Comparison of ENCODE assay signal across 19 cellular contexts in genomic region chr15:80019168-80019745, GRCh38. TPM values are rescaled to one million over a fixed set of nuclear protein-coding genes. Genes with fewer than 3 reads are reported as not detected.
A peak's percentile ranks its signal among the peaks of the same experiment; 100 is the strongest.
DNase-seq lines count a peak whose midpoint lies in the region; ATAC-seq, FAIRE-seq and TF ChIP-seq lines count a peak whose summit lies in the region.
"Had no signal": no experiment of that assay in that cellular context is flagged by ENCODE, and none has a peak within 500 bp of the region (broad histone marks: within the 10 kb centered on the region; RNA-seq: fewer than 3 reads in every experiment).

No MANE protein-coding gene starts in this region.

- H3K27ac ChIP-seq in OCI-LY3 (ENCODE audit: low read length) (peak overlapping the region; percentile 87), breast epithelium (no peak overlapping the region)

- peak overlapping the region; percentile 54; the same call in 1 of the 2 replicates for H3K9ac ChIP-seq in OCI-LY3 (ENCODE audit: low read length)

- FAIRE-seq in GM18507 (lab: Jason Lieb, UNC), result peak; percentile 60

- DNase-seq in GM18507 (ENCODE audit: extremely low spot score, insufficient read length, low read depth) (no peak), KG1 (lab: John Stamatoyannopoulos, UW) (no peak), breast epithelium (ENCODE audit: low spot score in 2 of 2) (no peak)
- DNase-seq in stimulated activated CD8-positive, alpha-beta memory T cell treated with anti-CD3 and anti-CD28 coated beads, Interleukin-4, amount 100 ng/mL, for 48 hours, result peak; percentile 17
- DNase-seq: BE2C; CD4-positive, alpha-beta T cell; Kasumi-1; MM.1S; NCI-H1092 treated with DMSO at 0.1 percent for 48 hours; NCI-H1694; NCI-H2107; NCI-H2227 treated with DMSO at 0.1 percent for 48 hours; NCI-H524; RPMI8226; SIG-M5 had no signal

- TF ChIP-seq CTCF in OCI-LY3 (IDR thresholded peaks at IDR 0.05; ENCODE audit: low read depth, low read length), result no peak
- TF ChIP-seq CTCF in breast epithelium (IDR thresholded peaks at IDR 0.05), result no peak

- H2AFZ ChIP-seq in OCI-LY3 (ENCODE audit: low read depth, low read length), result no peak overlapping the region

- no peaks in the 10 kb centered on the region; the same call in 1 of the 2 replicates for H3K79me2 ChIP-seq in OCI-LY3 (ENCODE audit: low read length)

- H3K4me3 ChIP-seq in GM08714 (ENCODE audit: low read length) (peak overlapping the region; percentile 57; the same call in 1 of the 2 replicates), OCI-LY3 (ENCODE audit: low read length) (peak overlapping the region; percentile 56), breast epithelium (no peak overlapping the region)

- H3K4me1 ChIP-seq in OCI-LY3 (ENCODE audit: low read length), result peaks cover 45% of the 10 kb centered on the region
- H3K4me1 ChIP-seq in breast epithelium, result no peaks in the 10 kb centered on the region
- H3K4me1 ChIP-seq: BE2C had no signal

- TF ChIP-seq POLR2A in breast epithelium (IDR thresholded peaks at IDR 0.05), result no peak

- intact Hi-C loops in breast epithelium (cut with DNase I; ENCODE audit: low total_unique reads), result loop anchor here (5.0 kb wide), 1 partner anchor 228 kb away; no protein-coding TSS in a partner anchor

- H3K27me3 ChIP-seq in OCI-LY3 (ENCODE audit: low read depth, low read length), result 0 out of 2 replicates have a peak, but pooled peaks cover 3% of the 10 kb centered on the region
- H3K27me3 ChIP-seq in breast epithelium, result no peaks in the 10 kb centered on the region
- H3K27me3 ChIP-seq: BE2C had no signal

- peak overlapping the region; percentile 73 for H3K4me2 ChIP-seq in OCI-LY3 (ENCODE audit: low read length)

- ATAC-seq in HG02759 (IDR thresholded peaks at IDR 0.05; ENCODE audit: unreplicated experiment), result no peak
- ATAC-seq: HCT116 had no signal

- H3K36me3 ChIP-seq in OCI-LY3 (replicated peaks; ENCODE audit: low read depth, low read length) (peaks cover 3% of the 10 kb centered on the region), breast epithelium (no peaks in the 10 kb centered on the region)
- H3K36me3 ChIP-seq: BE2C had no signal

- H4K20me1 ChIP-seq in OCI-LY3 (ENCODE audit: insufficient read depth, low read length), result no peaks in the 10 kb centered on the region

- H3K9me3 ChIP-seq in OCI-LY3 (ENCODE audit: insufficient read depth, low read length) (no peaks in the 10 kb centered on the region), breast epithelium (no peaks in the 10 kb centered on the region)
- H3K9me3 ChIP-seq: BE2C had no signal

RNA-seq across cellular contexts. Expression of gene ZFAND6, which starts 40.2 kb away (rescaled TPM):
- 100 to 1,000 TPM; 141 to 193 (median 159) TPM for total RNA-seq in breast epithelium

RNA-seq across cellular contexts. Expression of gene BCL2A1, which starts 48.3 kb away (rescaled TPM):
- 10 to 100 TPM in 1 of 3 donors, 1 to 10 TPM in 2; 1.4 to 12.6 (median 1.6) TPM for total RNA-seq in breast epithelium

Comparison
In these comparisons a context has a peak if more than half of its experiments do, and no peak if none do; other contexts are left out.
1. H3K4me3 ChIP-seq: peak in GM08714 (single experiment) and OCI-LY3 (single experiment); none in breast epithelium (0 of 3).